8 cellular contexts compared by ENCODE assay signal in genomic region chr5:148808864-148809642, GRCh38. TPM values are rescaled to one million over a fixed set of nuclear protein-coding genes. Genes with fewer than 3 reads are reported as not detected.
DNase-seq lines count a peak whose midpoint lies in the region; ATAC-seq, FAIRE-seq and TF ChIP-seq lines count a peak whose summit lies in the region.

No MANE protein-coding gene starts in this region.

- H2AFZ ChIP-seq in HepG2 (ENCODE audit: low read length), result no peak overlapping the region

- FAIRE-seq in HepG2 (lab: Jason Lieb, UNC), result no peak

- 1% methylated on average over 10 of the region's 10 CpGs for WGBS in HepG2 (ENCODE audit: low lambda C conversion rate)

- peak overlapping the region; percentile 30 to 51 (median 31); a peak in 5 of 6 replicates for H3K4me3 ChIP-seq in HepG2 (replicated peaks in 1 of 3; ENCODE audit: insufficient read depth in 1 of 3, low read depth in 2 of 3, low read length in 3 of 3)

- in situ Hi-C loops in HepG2 (cut with HindIII; ENCODE audit: extremely low pct_ligation_motif_present, low pct_unique_long_range_greater_than_20kb), result no loop called here

- peaks cover 2% of the 10 kb centered on the region for H3K27me3 Mint-ChIP-seq in activated CD4-positive, alpha-beta memory T cell treated with anti-CD3 and anti-CD28 coated beads for 36 hours

- TF ChIP-seq POLR2A in HepG2 (IDR thresholded peaks at IDR 0.05; ENCODE audit: insufficient read depth in 1 of 2, low read depth in 2 of 2, low read length in 2 of 2), result no peak

- H3K4me1 Mint-ChIP-seq in activated CD4-positive, alpha-beta memory T cell treated with anti-CD3 and anti-CD28 coated beads for 36 hours (ENCODE audit: low read depth), result peaks cover 52% of the 10 kb centered on the region

- no peaks in the 10 kb centered on the region for H3K79me2 ChIP-seq in HepG2 (ENCODE audit: insufficient read depth, low read length)

- no peaks in the 10 kb centered on the region for H3K4me1 ChIP-seq in HepG2 (ENCODE audit: insufficient read depth, low read length)

- no peaks in the 10 kb centered on the region for H4K20me1 ChIP-seq in HepG2 (ENCODE audit: insufficient read depth, low read length)

- no peak for TF ChIP-seq CTCF in HepG2 (CRISPR knock-in tag; IDR thresholded peaks at IDR 0.05)

- H3K9me3 Mint-ChIP-seq in activated CD4-positive, alpha-beta memory T cell treated with anti-CD3 and anti-CD28 coated beads for 36 hours, result no peaks in the 10 kb centered on the region

- no peaks in the 10 kb centered on the region for H3K36me3 ChIP-seq in HepG2 (replicated peaks in 1 of 2; ENCODE audit: control insufficient read depth in 1 of 2, insufficient read depth in 2 of 2, low read length in 2 of 2)

- peak overlapping the region; percentile 62 for H3K4me2 ChIP-seq in HepG2 (ENCODE audit: low read depth, low read length)

- no peak for TF ChIP-seq RAD21 in HepG2 (CRISPR knock-in tag; IDR thresholded peaks at IDR 0.05)

- intact Hi-C loops in activated CD4-positive, alpha-beta memory T cell treated with anti-CD3 and anti-CD28 coated beads for 36 hours (cut with micrococcal nuclease), result loop anchor here (1.0 to 10.0 kb wide), 8 partner anchors 9 to 746 kb away; partner anchors contain the start of genes ADRB2, CSNK1A1, FBXO38 and GRPEL2
- intact Hi-C loops in HepG2 (cut with micrococcal nuclease; ENCODE audit: unreplicated experiment), result no loop called here

- no peaks in the 10 kb centered on the region; a peak in 1 of 5 replicates for H3K27me3 ChIP-seq in HepG2 (ENCODE audit: control insufficient read depth in 1 of 2, insufficient read depth in 2 of 2, low read length in 2 of 2)

- H3K27ac Mint-ChIP-seq in activated CD4-positive, alpha-beta memory T cell treated with anti-CD3 and anti-CD28 coated beads for 36 hours, result peak overlapping the region; percentile 66

- ATAC-seq in HG02623 (IDR thresholded peaks at IDR 0.05; ENCODE audit: unreplicated experiment) (peak; percentile 56), HepG2 (no peak)

- H3K9ac ChIP-seq in HepG2 (ENCODE audit: insufficient read depth, low read depth, low read length), result no peak overlapping the region

- no peaks in the 10 kb centered on the region for H3K9me3 ChIP-seq in HepG2 (ENCODE audit: low read length)

- POLR2A ChIA-PET in activated CD4-positive, alpha-beta memory T cell treated with anti-CD3 and anti-CD28 coated beads for 36 hours (lab: Charles Lee), result no interaction called here
- POLR2A ChIA-PET in HepG2 (lab: Yijun Ruan, JAX), result no interaction called here

- peak; percentile 29 to 50 for DNase-seq in NCI-H187 (lab: John Stamatoyannopoulos, UW)
- DNase-seq in NCI-H187 treated with DMSO at 0.1 percent for 48 hours (lab: John Stamatoyannopoulos, UW), result no peak
- DNase-seq in MV-4-11 (lab: John Stamatoyannopoulos, UW), result peak; percentile 100
- DNase-seq in activated CD4-positive, alpha-beta memory T cell treated with anti-CD3 and anti-CD28 coated beads for 36 hours, result peak; percentile 56
- no peak for DNase-seq in HepG2 (ENCODE audit: low spot score)
- DNase-seq in effector CD4-positive, alpha-beta T cell, result no peak
- DNase-seq in NCI-H2107 treated with DMSO at 0.1 percent for 48 hours (lab: John Stamatoyannopoulos, UW; ENCODE audit: unreplicated experiment), result no peak

- BruUV-seq in HepG2 (replicated peaks; lab: Mats Ljungman, UMichigan), result no TSS peak

- TF ChIP-seq EP300 in HepG2 (IDR thresholded peaks at IDR 0.05; ENCODE audit: low read depth in 2 of 2, low read length in 2 of 2), result no peak
- no peak for TF ChIP-seq EP300 in HepG2 (CRISPR knock-in tag; IDR thresholded peaks at IDR 0.05; ENCODE audit: borderline replicate concordance)

- H3K27ac ChIP-seq in HepG2 (ENCODE audit: extremely low read length, insufficient read depth, low read length), result no peak overlapping the region

- H3K36me3 Mint-ChIP-seq in activated CD4-positive, alpha-beta memory T cell treated with anti-CD3 and anti-CD28 coated beads for 36 hours, result no peaks in the 10 kb centered on the region

- H3K4me3 Mint-ChIP-seq in activated CD4-positive, alpha-beta memory T cell treated with anti-CD3 and anti-CD28 coated beads for 36 hours, result peak overlapping the region; percentile 76

- CTCF ChIA-PET in activated CD4-positive, alpha-beta memory T cell treated with anti-CD3 and anti-CD28 coated beads for 36 hours (lab: Charles Lee), result interaction anchor here (5.2 kb wide), 1 partner anchor 11 kb away, joined by 23 read pairs; no protein-coding TSS in a partner anchor
- CTCF ChIA-PET in HepG2 (lab: Yijun Ruan, JAX; ENCODE audit: low intra/inter-chr PET ratio, low total read pairs), result no interaction called here

TF ChIP-seq in HepG2, 621 proteins besides CTCF, POLR2A, EP300 and RAD21 (continues in another document):
- no peak for TF ChIP-seq RNF2 (conservative IDR thresholded peaks at IDR 0.05; ENCODE audit: low read depth)
- TF ChIP-seq, protein P1, sequence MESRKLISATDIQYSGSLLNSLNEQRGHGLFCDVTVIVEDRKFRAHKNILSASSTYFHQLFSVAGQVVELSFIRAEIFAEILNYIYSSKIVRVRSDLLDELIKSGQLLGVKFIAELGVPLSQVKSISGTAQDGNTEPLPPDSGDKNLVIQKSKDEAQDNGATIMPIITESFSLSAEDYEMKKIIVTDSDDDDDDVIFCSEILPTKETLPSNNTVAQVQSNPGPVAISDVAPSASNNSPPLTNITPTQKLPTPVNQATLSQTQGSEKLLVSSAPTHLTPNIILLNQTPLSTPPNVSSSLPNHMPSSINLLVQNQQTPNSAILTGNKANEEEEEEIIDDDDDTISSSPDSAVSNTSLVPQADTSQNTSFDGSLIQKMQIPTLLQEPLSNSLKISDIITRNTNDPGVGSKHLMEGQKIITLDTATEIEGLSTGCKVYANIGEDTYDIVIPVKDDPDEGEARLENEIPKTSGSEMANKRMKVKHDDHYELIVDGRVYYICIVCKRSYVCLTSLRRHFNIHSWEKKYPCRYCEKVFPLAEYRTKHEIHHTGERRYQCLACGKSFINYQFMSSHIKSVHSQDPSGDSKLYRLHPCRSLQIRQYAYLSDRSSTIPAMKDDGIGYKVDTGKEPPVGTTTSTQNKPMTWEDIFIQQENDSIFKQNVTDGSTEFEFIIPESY (CRISPR knock-in tag; IDR thresholded peaks at IDR 0.05), result no peak
- TF ChIP-seq ATF7-NPFF (CRISPR knock-in tag; IDR thresholded peaks at IDR 0.05; ENCODE audit: low read depth), result no peak
- TF ChIP-seq, protein P2, sequence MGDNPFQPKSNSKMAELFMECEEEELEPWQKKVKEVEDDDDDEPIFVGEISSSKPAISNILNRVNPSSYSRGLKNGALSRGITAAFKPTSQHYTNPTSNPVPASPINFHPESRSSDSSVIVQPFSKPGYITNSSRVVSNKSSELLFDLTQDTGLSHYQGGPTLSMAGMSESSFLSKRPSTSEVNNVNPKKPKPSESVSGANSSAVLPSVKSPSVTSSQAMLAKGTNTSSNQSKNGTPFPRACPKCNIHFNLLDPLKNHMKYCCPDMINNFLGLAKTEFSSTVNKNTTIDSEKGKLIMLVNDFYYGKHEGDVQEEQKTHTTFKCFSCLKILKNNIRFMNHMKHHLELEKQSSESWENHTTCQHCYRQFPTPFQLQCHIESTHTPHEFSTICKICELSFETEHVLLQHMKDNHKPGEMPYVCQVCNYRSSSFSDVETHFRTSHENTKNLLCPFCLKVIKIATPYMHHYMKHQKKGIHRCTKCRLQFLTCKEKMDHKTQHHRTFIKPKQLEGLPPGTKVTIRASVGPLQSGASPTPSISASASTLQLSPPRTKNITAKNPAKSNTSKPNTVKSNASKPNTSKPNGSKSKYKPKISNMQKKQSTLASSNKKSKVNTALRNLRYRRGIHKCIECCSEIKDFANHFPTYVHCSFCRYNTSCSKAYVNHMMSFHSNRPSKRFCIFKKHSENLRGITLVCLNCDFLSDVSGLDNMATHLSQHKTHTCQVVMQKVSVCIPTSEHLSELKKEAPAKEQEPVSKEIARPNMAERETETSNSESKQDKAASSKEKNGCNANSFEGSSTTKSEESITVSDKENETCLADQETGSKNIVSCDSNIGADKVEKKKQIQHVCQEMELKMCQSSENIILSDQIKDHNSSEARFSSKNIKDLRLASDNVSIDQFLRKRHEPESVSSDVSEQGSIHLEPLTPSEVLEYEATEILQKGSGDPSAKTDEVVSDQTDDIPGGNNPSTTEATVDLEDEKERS (CRISPR knock-in tag; IDR thresholded peaks at IDR 0.05), result no peak
- TF ChIP-seq ZNF296 (CRISPR knock-in tag; conservative IDR thresholded peaks at IDR 0.05), result no peak

RNA-seq across cellular contexts. Expression of gene ADRB2, which starts 17.4 kb away (rescaled TPM):
- total RNA-seq in activated CD4-positive, alpha-beta memory T cell treated with anti-CD3 and anti-CD28 coated beads for 36 hours, result under 1 TPM; 0.36 to 0.52 TPM
- not detected in 2 replicates for total RNA-seq in HepG2 (2016; rRNA removed; fragmentation: Illumina TruSeq; extraction: Trizol)
- not detected in 2 replicates for total RNA-seq in HepG2 (2016; cell fraction: cytosol; rRNA removed; fragmentation: Illumina TruSeq; extraction: Trizol; ENCODE audit: low read depth)
- not detected in 2 replicates for total RNA-seq in HepG2 (2016; cell fraction: insoluble cytoplasmic fraction; rRNA removed; fragmentation: Illumina TruSeq; extraction: Trizol)
- not detected in 2 replicates for total RNA-seq in HepG2 (2016; cell fraction: membrane; rRNA removed; fragmentation: Illumina TruSeq; extraction: Trizol)
- total RNA-seq in HepG2 (2016; cell fraction: nucleus; rRNA removed; fragmentation: Illumina TruSeq; extraction: Trizol), result not detected in 2 replicates
- polyA plus RNA-seq in HepG2 (2011; rRNA removed), result 0.01 TPM in 1 of 2 replicates, not detected in the other
- not detected in 2 replicates for polyA plus RNA-seq in HepG2 (2011; cell fraction: cytosol; rRNA removed)
- not detected in 2 replicates for polyA plus RNA-seq in HepG2 (2011; cell fraction: nucleus; rRNA removed)
- polyA plus RNA-seq in HepG2 (2012), result not detected in 2 replicates
- not detected in 2 replicates for polyA plus RNA-seq in HepG2 (2016; cell fraction: cytosol; fragmentation: Illumina TruSeq; extraction: Trizol; ENCODE audit: low read depth)
- not detected in 2 replicates for polyA plus RNA-seq in HepG2 (2016; cell fraction: insoluble cytoplasmic fraction; fragmentation: Illumina TruSeq; extraction: Trizol; ENCODE audit: low read depth)
- polyA plus RNA-seq in HepG2 (2016; cell fraction: membrane; fragmentation: Illumina TruSeq; extraction: Trizol; ENCODE audit: low read depth), result not detected in 2 replicates
- polyA plus RNA-seq in HepG2 (2016; cell fraction: nucleus; fragmentation: Illumina TruSeq; extraction: Trizol; ENCODE audit: insufficient read depth, low read depth), result not detected in 2 replicates
- polyA minus RNA-seq in HepG2 (2011; rRNA and poly(A)+ RNA removed; ENCODE audit: low replicate concordance), result 0.06 and 2.5 TPM in 2 replicates
- polyA minus RNA-seq in HepG2 (2011; cell fraction: cytosol; rRNA and poly(A)+ RNA removed), result not detected in 2 replicates
- polyA minus RNA-seq in HepG2 (2011; cell fraction: nucleus; rRNA and poly(A)+ RNA removed), result not detected in 2 replicates

Comparison
In these comparisons a context has a peak if more than half of its experiments do, and no peak if none do; other contexts are left out.
1. DNase-seq: peak in NCI-H187 (2 of 2), MV-4-11 (single experiment) and activated CD4-positive, alpha-beta memory T cell treated with anti-CD3 and anti-CD28 coated beads for 36 hours (single experiment); none in NCI-H187 treated with DMSO at 0.1 percent for 48 hours (single experiment), HepG2 (single experiment), effector CD4-positive, alpha-beta T cell (single experiment) and NCI-H2107 treated with DMSO at 0.1 percent for 48 hours (single experiment).